Comparison of ENCODE assay signal across 30 cellular contexts in the genomic region with DNA sequence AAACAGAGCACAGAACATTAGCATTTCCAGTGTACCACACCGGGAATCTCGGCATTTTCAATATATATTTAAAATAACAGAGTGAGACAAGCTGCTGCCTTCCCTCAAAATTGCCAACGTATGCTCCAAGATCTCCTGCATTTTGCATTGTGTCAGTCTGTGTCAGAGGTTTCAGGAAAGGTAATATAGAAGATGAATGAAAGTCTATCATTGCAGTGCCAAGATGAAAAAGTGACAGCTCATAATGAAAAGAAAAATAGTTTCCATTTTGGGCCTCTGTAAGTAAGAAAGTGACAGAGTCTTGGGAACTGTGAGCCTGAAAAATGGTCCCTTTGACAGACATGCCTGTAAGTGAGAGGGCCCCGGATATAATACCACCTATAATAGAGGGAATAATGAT.
DNase-seq lines count a peak whose midpoint lies in the region; FAIRE-seq and TF ChIP-seq lines count a peak whose summit lies in the region.
"Had no signal": no experiment of that assay in that cellular context is flagged by ENCODE, and none has a peak within 500 bp of the region (broad histone marks: within the 10 kb centered on the region; RNA-seq: fewer than 3 reads in every experiment).

No MANE protein-coding gene starts in this region.

- H3K27me3 ChIP-seq in neural cell (ENCODE audit: insufficient read depth, low read depth, low read length): no peaks in the 10 kb centered on the region
- H3K27me3 ChIP-seq: BE2C; BLaER1; BLaER1 treated with 17β-estradiol and CSF1 and Interleukin-3, amounts not matched to agents 10 nM and 100 nM had no signal

- TF ChIP-seq RAD21 in neural cell (conservative IDR thresholded peaks at IDR 0.05): peak; percentile 39

- H3K36me3 ChIP-seq in neural cell (ENCODE audit: insufficient read depth, low read length): no peaks in the 10 kb centered on the region
- H3K36me3 ChIP-seq: BE2C; BLaER1; BLaER1 treated with 17β-estradiol and CSF1 and Interleukin-3, amounts not matched to agents 10 nM and 100 nM had no signal

- no peak overlapping the region for H2AFZ ChIP-seq in neural cell (ENCODE audit: low read depth, low read length)

- peak overlapping the region; percentile 27 for H3K4me2 ChIP-seq in neural cell (ENCODE audit: low read length)
- H3K4me2 ChIP-seq: A549; BLaER1; BLaER1 treated with 17β-estradiol and CSF1 and Interleukin-3, amounts not matched to agents 10 nM and 100 nM had no signal

- FAIRE-seq in D721Med (lab: Jason Lieb, UNC): peak; percentile 48
- FAIRE-seq: A204.1, A549 had no signal

- peak overlapping the region; percentile 64 for H3K9ac ChIP-seq in neural cell (ENCODE audit: low read length)
- H3K9ac ChIP-seq: BLaER1; BLaER1 treated with 17β-estradiol and CSF1 and Interleukin-3, amounts not matched to agents 10 nM and 100 nM had no signal

- H3K27ac ChIP-seq in neural cell (ENCODE audit: low read length): peak overlapping the region; percentile 96
- H3K27ac ChIP-seq: 22Rv1; A549; BLaER1; BLaER1 treated with 17β-estradiol and CSF1 and Interleukin-3, amounts not matched to agents 10 nM and 100 nM; C4-2B had no signal

- no peaks in the 10 kb centered on the region for H4K20me1 ChIP-seq in neural cell (ENCODE audit: insufficient read depth)
- H4K20me1 ChIP-seq: BLaER1; BLaER1 treated with 17β-estradiol and CSF1 and Interleukin-3, amounts not matched to agents 10 nM and 100 nM had no signal

- no peaks in the 10 kb centered on the region for H3K9me3 ChIP-seq in neural cell (ENCODE audit: low read length)
- H3K9me3 ChIP-seq: A549; BE2C; BLaER1; BLaER1 treated with 17β-estradiol and CSF1 and Interleukin-3, amounts not matched to agents 10 nM and 100 nM; Caco-2 had no signal

- H3K4me3 ChIP-seq in neural cell (ENCODE audit: low read length): peak overlapping the region; percentile 25
- H3K4me3 ChIP-seq: A549; BLaER1; BLaER1 treated with 17β-estradiol and CSF1 and Interleukin-3, amounts not matched to agents 10 nM and 100 nM had no signal

- DNase-seq in D721Med (ENCODE audit: insufficient read length, low spot score): no peak
- no peak for DNase-seq in NCI-H2029 (lab: John Stamatoyannopoulos, UW)
- no peak for DNase-seq in GM20000 (ENCODE audit: low spot score)
- DNase-seq: 8988T; ACHN; AML-193; BE2C; C1 segment of cervical spinal cord; Caco-2; Calu3; CD4-positive, alpha-beta memory T cell; CD4-positive, alpha-beta T cell; CD4-positive, CD25-positive, alpha-beta regulatory T cell; CD8-positive, alpha-beta memory T cell; CD8-positive, alpha-beta T cell; COR-L47; DMS 273 treated with DMSO at 0.1 percent for 48 hours; DMS153; DMS53; DMS79; DMS79 treated with DMSO at 0.1 percent for 48 hours; DND-41; EL had no signal

- peaks cover 3% of the 10 kb centered on the region for H3F3A ChIP-seq in neural cell (ENCODE audit: insufficient read depth, low read length, poor library complexity, severe bottlenecking)

- TF ChIP-seq CTCF in D721Med (IDR thresholded peaks at IDR 0.05; ENCODE audit: insufficient read depth, missing control alignments) (no peak), neural cell (IDR thresholded peaks at IDR 0.05; ENCODE audit: poor library complexity, severe bottlenecking) (no peak), GM20000 (IDR thresholded peaks at IDR 0.05; ENCODE audit: extremely low read depth, missing control alignments) (no peak)

- TF ChIP-seq EP300 in neural cell (conservative IDR thresholded peaks at IDR 0.05; ENCODE audit: poor library complexity, severe bottlenecking): peak; percentile 98

- no peaks in the 10 kb centered on the region for H3K79me2 ChIP-seq in neural cell (replicated peaks; ENCODE audit: insufficient read depth, low read length)

- H3K9me2 ChIP-seq in neural cell (ENCODE audit: insufficient read depth, low read length): no peaks in the 10 kb centered on the region

TF ChIP-seq in neural cell, 6 proteins besides CTCF, POLR2A, EP300 and RAD21:
- no peak for TF ChIP-seq EZH2 (IDR thresholded peaks at IDR 0.05; ENCODE audit: borderline replicate concordance, insufficient read depth, low read length, poor library complexity, severe bottlenecking)
- TF ChIP-seq, protein P1, sequence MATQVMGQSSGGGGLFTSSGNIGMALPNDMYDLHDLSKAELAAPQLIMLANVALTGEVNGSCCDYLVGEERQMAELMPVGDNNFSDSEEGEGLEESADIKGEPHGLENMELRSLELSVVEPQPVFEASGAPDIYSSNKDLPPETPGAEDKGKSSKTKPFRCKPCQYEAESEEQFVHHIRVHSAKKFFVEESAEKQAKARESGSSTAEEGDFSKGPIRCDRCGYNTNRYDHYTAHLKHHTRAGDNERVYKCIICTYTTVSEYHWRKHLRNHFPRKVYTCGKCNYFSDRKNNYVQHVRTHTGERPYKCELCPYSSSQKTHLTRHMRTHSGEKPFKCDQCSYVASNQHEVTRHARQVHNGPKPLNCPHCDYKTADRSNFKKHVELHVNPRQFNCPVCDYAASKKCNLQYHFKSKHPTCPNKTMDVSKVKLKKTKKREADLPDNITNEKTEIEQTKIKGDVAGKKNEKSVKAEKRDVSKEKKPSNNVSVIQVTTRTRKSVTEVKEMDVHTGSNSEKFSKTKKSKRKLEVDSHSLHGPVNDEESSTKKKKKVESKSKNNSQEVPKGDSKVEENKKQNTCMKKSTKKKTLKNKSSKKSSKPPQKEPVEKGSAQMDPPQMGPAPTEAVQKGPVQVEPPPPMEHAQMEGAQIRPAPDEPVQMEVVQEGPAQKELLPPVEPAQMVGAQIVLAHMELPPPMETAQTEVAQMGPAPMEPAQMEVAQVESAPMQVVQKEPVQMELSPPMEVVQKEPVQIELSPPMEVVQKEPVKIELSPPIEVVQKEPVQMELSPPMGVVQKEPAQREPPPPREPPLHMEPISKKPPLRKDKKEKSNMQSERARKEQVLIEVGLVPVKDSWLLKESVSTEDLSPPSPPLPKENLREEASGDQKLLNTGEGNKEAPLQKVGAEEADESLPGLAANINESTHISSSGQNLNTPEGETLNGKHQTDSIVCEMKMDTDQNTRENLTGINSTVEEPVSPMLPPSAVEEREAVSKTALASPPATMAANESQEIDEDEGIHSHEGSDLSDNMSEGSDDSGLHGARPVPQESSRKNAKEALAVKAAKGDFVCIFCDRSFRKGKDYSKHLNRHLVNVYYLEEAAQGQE (IDR thresholded peaks at IDR 0.05; ENCODE audit: borderline replicate concordance): peak; percentile 80
- peak; percentile 57 for TF ChIP-seq POLR2AphosphoS5 (IDR thresholded peaks at IDR 0.05)
